Comparison of ENCODE assay signal across 23 cellular contexts in the genomic region with DNA sequence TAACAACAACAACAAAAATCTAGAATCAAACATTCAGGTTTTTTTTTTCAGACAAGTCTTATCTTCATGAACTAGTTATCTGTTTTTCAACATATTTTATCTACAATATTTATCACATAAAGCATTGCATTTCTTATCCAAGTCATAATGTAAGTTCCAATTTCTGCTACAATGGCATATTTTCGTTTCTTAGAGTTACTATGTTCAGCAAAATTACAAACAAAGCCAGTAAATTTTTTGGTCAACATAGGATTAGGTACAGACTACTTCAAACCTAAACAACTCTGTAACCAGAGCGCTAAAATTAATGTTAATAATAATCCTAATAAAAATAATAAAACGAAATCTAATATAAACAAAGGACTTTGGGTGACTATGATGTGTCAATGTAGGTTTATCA.
DNase-seq lines count a peak whose midpoint lies in the region; ATAC-seq, FAIRE-seq and TF ChIP-seq lines count a peak whose summit lies in the region.
"Had no signal": no experiment of that assay in that cellular context is flagged by ENCODE, and none has a peak within 500 bp of the region (broad histone marks: within the 10 kb centered on the region; RNA-seq: fewer than 3 reads in every experiment).

No MANE protein-coding gene starts in this region.

- no peak overlapping the region for H3K27ac ChIP-seq in A549
- H3K27ac ChIP-seq in HCT116 (ENCODE audit: low read depth, low read length) = no peak overlapping the region
- no peak overlapping the region for H3K27ac ChIP-seq in K562 (ENCODE audit: extremely low read depth, low read depth, low read length)
- H3K27ac ChIP-seq: BLaER1 treated with 17β-estradiol and CSF1 and Interleukin-3, amounts not matched to agents 10 nM and 100 nM; C4-2B had no signal

- no TSS peak for BruUV-seq in HCT116 (replicated peaks; lab: Mats Ljungman, UMichigan)
- BruUV-seq in K562 (replicated peaks; lab: Mats Ljungman, UMichigan) = no TSS peak

- in situ Hi-C loops in K562 (cut with MboI) = no loop called here

- H3K27me3 ChIP-seq in HCT116 (ENCODE audit: insufficient read depth, low read length) (no peaks in the 10 kb centered on the region), K562 (ENCODE audit: control insufficient read depth in 2 of 2, insufficient read depth in 2 of 2, low read length in 2 of 2) (no peaks in the 10 kb centered on the region)
- H3K27me3 ChIP-seq: BLaER1 treated with 17β-estradiol and CSF1 and Interleukin-3, amounts not matched to agents 10 nM and 100 nM had no signal

- TF ChIP-seq POLR2A in A549 (IDR thresholded peaks at IDR 0.05; ENCODE audit: low read length) (no peak), HCT116 (IDR thresholded peaks at IDR 0.05; ENCODE audit: borderline replicate concordance, extremely low read depth, insufficient read depth, insufficient read length) (no peak), K562 (conservative IDR thresholded peaks at IDR 0.05) (no peak)

- no peak for ATAC-seq in A549
- no peak for ATAC-seq in HCT116
- no peak for ATAC-seq in K562
- ATAC-seq: CD8-positive, alpha-beta T cell; GM12878 had no signal

- CTCF ChIA-PET in A549 (lab: Yijun Ruan, JAX) (no interaction called here), HCT116 (lab: Charles Lee) (no interaction called here), K562 (lab: Yijun Ruan, JAX; ENCODE audit: low intra/inter-chr PET ratio) (interaction anchor here (0.6 kb wide), 1 partner anchor 149 kb away, joined by 3 read pairs; no protein-coding TSS in a partner anchor)

- H3K79me2 ChIP-seq in HCT116 (ENCODE audit: insufficient read depth, low read length) (no peaks in the 10 kb centered on the region), K562 (ENCODE audit: control insufficient read depth, insufficient read depth, low read length) (no peaks in the 10 kb centered on the region)

- TF ChIP-seq EP300 in A549 (IDR thresholded peaks at IDR 0.05) (no peak), K562 (IDR thresholded peaks at IDR 0.05; ENCODE audit: low read length) (no peak)

- H3K9me1 ChIP-seq in K562 (ENCODE audit: control insufficient read depth, insufficient read depth, low read length) = no peaks in the 10 kb centered on the region

- RAD21 ChIA-PET in HCT116 (lab: Charles Lee; ENCODE audit: low non-redundant PET in 1 of 2, low total read pairs in 2 of 2, uncharacterized antibody in 2 of 2, unreplicated experiment in 2 of 2) = no interaction called here

- H3K4me1 ChIP-seq in A549 (no peaks in the 10 kb centered on the region), HCT116 (ENCODE audit: control insufficient read depth in 1 of 2, insufficient read depth in 2 of 2, low read length in 2 of 2) (0 out of 4 replicates have a peak, but pooled peaks cover 0 to 5% of the 10 kb centered on the region in 2 experiments), K562 (replicated peaks in 1 of 2; ENCODE audit: control insufficient read depth in 2 of 2, insufficient read depth in 2 of 2, low read length in 2 of 2) (no peaks in the 10 kb centered on the region)
- H3K4me1 ChIP-seq: BLaER1 treated with 17β-estradiol and CSF1 and Interleukin-3, amounts not matched to agents 10 nM and 100 nM; Caco-2 had no signal

- POLR2A ChIA-PET in A549 (lab: Yijun Ruan, JAX) = no interaction called here
- POLR2A ChIA-PET in HCT116 (lab: Charles Lee) = no interaction called here
- POLR2A ChIA-PET in K562 (lab: Yijun Ruan, JAX) = no interaction called here

- H3K9ac ChIP-seq in HCT116 (ENCODE audit: low read length) (no peak overlapping the region), K562 (ENCODE audit: insufficient read depth in 1 of 2, low read depth in 2 of 2, low read length in 2 of 2) (no peak overlapping the region)
- H3K9ac ChIP-seq: BLaER1 treated with 17β-estradiol and CSF1 and Interleukin-3, amounts not matched to agents 10 nM and 100 nM had no signal

- H3K9me2 ChIP-seq in HCT116 (ENCODE audit: insufficient read depth) = no peaks in the 10 kb centered on the region

- peak overlapping the region; percentile 15 for H2AFZ ChIP-seq in HCT116 (ENCODE audit: low read depth, low read length, poor library complexity, severe bottlenecking)
- no peak overlapping the region for H2AFZ ChIP-seq in K562 (ENCODE audit: low read depth, low read length)

- no peaks in the 10 kb centered on the region for H4K20me1 ChIP-seq in HCT116 (ENCODE audit: insufficient read depth)
- no peaks in the 10 kb centered on the region for H4K20me1 ChIP-seq in K562 (replicated peaks; ENCODE audit: control insufficient read depth, insufficient read depth, low read length)
- H4K20me1 ChIP-seq: BLaER1 treated with 17β-estradiol and CSF1 and Interleukin-3, amounts not matched to agents 10 nM and 100 nM had no signal

- no peak for TF ChIP-seq RAD21 in A549 (conservative IDR thresholded peaks at IDR 0.05 in 1 of 2, IDR thresholded peaks at IDR 0.05 in 1 of 2)
- TF ChIP-seq RAD21 in HCT116 (IDR thresholded peaks at IDR 0.05; ENCODE audit: low read depth) = no peak
- TF ChIP-seq RAD21 in K562 (CRISPR knock-in tag; conservative IDR thresholded peaks at IDR 0.05 in 1 of 2, IDR thresholded peaks at IDR 0.05 in 1 of 2) = no peak

- no peak for TF ChIP-seq CTCF in A549 (IDR thresholded peaks at IDR 0.05)
- no peak for TF ChIP-seq CTCF in HCT116 (IDR thresholded peaks at IDR 0.05 in 2 of 3, conservative IDR thresholded peaks at IDR 0.05 in 1 of 3; ENCODE audit: borderline replicate concordance in 1 of 3, insufficient read depth in 1 of 3, low read depth in 2 of 3, low read length in 2 of 3)
- TF ChIP-seq CTCF in K562 (IDR thresholded peaks at IDR 0.05 in 2 of 3, conservative IDR thresholded peaks at IDR 0.05 in 1 of 3; ENCODE audit: insufficient read depth in 2 of 3, low read depth in 1 of 3, low read length in 3 of 3) = no peak

- DNase-seq in A549 (ENCODE audit: low read depth in 1 of 2, low spot score in 1 of 2) = no peak
- no peak for DNase-seq in HCT116 (ENCODE audit: low read depth, low spot score)
- DNase-seq in K562 (ENCODE audit: extremely low read depth in 1 of 4, low spot score in 3 of 4) = no peak
- DNase-seq in frontal cortex (ENCODE audit: low spot score in 2 of 2) = no peak
- no peak for DNase-seq in D341Med (ENCODE audit: low spot score)
- DNase-seq: 8988T; AML-193; Caco-2; Calu3; CD4-positive, alpha-beta T cell; CD8-positive, alpha-beta T cell; DMS 273 treated with DMSO at 0.1 percent for 48 hours; DMS153; DMS53; DMS79; DND-41; EL; GDM1 had no signal

- H3K36me3 ChIP-seq in HCT116 (ENCODE audit: control insufficient read depth in 1 of 2, insufficient read depth in 2 of 2, low read length in 2 of 2) (no peaks in the 10 kb centered on the region), K562 (ENCODE audit: control insufficient read depth, insufficient read depth, low read length) (no peaks in the 10 kb centered on the region)
- H3K36me3 ChIP-seq: BLaER1 treated with 17β-estradiol and CSF1 and Interleukin-3, amounts not matched to agents 10 nM and 100 nM had no signal

- H3K4me2 ChIP-seq in A549 = no peak overlapping the region
- no peak overlapping the region for H3K4me2 ChIP-seq in HCT116 (ENCODE audit: low read length)
- H3K4me2 ChIP-seq in K562 (ENCODE audit: insufficient read depth, low read length) = no peak overlapping the region
- H3K4me2 ChIP-seq: BLaER1 treated with 17β-estradiol and CSF1 and Interleukin-3, amounts not matched to agents 10 nM and 100 nM had no signal

- 0% methylated on average over 3 of the region's 3 CpGs for WGBS in A549 (ENCODE audit: missing lambda C conversion rate)
- 0% methylated on average over 3 of the region's 3 CpGs for WGBS in K562 (ENCODE audit: insufficient coverage, low coverage, missing lambda C conversion rate)

- FAIRE-seq in A549 (lab: Jason Lieb, UNC) (no peak), K562 (lab: Jason Lieb, UNC) (no peak), frontal cortex (lab: Jason Lieb, UNC) (no peak)
- FAIRE-seq: GM12878, GM12892, GM18507 had no signal

- intact Hi-C loops in HCT116 (cut with micrococcal nuclease) (no loop called here), K562 (cut with micrococcal nuclease) (no loop called here)

- H3K9me3 ChIP-seq in A549 (no peaks in the 10 kb centered on the region), HCT116 (ENCODE audit: control insufficient read depth in 1 of 2, insufficient read depth in 1 of 2, low read depth in 1 of 2, low read length in 2 of 2) (no peaks in the 10 kb centered on the region), K562 (replicated peaks; ENCODE audit: control insufficient read depth, insufficient read depth, low read depth, low read length) (peaks cover 2% of the 10 kb centered on the region; the same call in 1 of the 2 replicates)
- H3K9me3 ChIP-seq: BLaER1 treated with 17β-estradiol and CSF1 and Interleukin-3, amounts not matched to agents 10 nM and 100 nM; Caco-2 had no signal

- no peak overlapping the region for H3K4me3 ChIP-seq in A549
- H3K4me3 ChIP-seq in HCT116 (replicated peaks in 1 of 2; ENCODE audit: low read depth in 1 of 2, low read length in 2 of 2) = no peak overlapping the region
- H3K4me3 ChIP-seq in K562 = no peak overlapping the region
- H3K4me3 ChIP-seq: BLaER1 treated with 17β-estradiol and CSF1 and Interleukin-3, amounts not matched to agents 10 nM and 100 nM; GM12878 had no signal

TF ChIP-seq in A549, 52 proteins besides CTCF, POLR2A, EP300 and RAD21:
- TF ChIP-seq NR3C1 (IDR thresholded peaks at IDR 0.05) = no peak
- no peak for TF ChIP-seq CHD2 (IDR thresholded peaks at IDR 0.05; ENCODE audit: low read length, partially characterized antibody)
- peak; percentile 41 for TF ChIP-seq MAFK (IDR thresholded peaks at IDR 0.05; ENCODE audit: partially characterized antibody)
- TF ChIP-seq RCOR1 (IDR thresholded peaks at IDR 0.05; ENCODE audit: low read depth, low read length) = no peak
- TF ChIP-seq TP53 (CRISPR knock-in tag; IDR thresholded peaks at IDR 0.05) = no peak
- no peak for TF ChIP-seq JUNB (IDR thresholded peaks at IDR 0.05)

TF ChIP-seq in HCT116, 20 proteins besides CTCF, POLR2A, EP300 and RAD21 (continues in another document):
- TF ChIP-seq POLR2AphosphoS5 (IDR thresholded peaks at IDR 0.05; ENCODE audit: low read depth, low read length) (no peak), SRF (IDR thresholded peaks at IDR 0.05; ENCODE audit: low read depth) (no peak), FOSL1 (IDR thresholded peaks at IDR 0.05; ENCODE audit: low read depth) (no peak), CEBPB (IDR thresholded peaks at IDR 0.05; ENCODE audit: low read depth) (no peak)
- TF ChIP-seq, protein P1, sequence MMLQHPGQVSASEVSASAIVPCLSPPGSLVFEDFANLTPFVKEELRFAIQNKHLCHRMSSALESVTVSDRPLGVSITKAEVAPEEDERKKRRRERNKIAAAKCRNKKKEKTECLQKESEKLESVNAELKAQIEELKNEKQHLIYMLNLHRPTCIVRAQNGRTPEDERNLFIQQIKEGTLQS (IDR thresholded peaks at IDR 0.05) = no peak

TF ChIP-seq in K562, 482 proteins besides CTCF, POLR2A, EP300 and RAD21 (continues in another document):
- no peak for TF ChIP-seq NCOA1 (IDR thresholded peaks at IDR 0.05; ENCODE audit: low read depth)
- TF ChIP-seq ZNF143 (CRISPR knock-in tag; IDR thresholded peaks at IDR 0.05) = no peak
- TF ChIP-seq MAFK (IDR thresholded peaks at IDR 0.05; ENCODE audit: low read length) = 0 out of 2 replicates have a peak, but pooled peaks have one; percentile 18
- TF ChIP-seq ETV6 (IDR thresholded peaks at IDR 0.05; ENCODE audit: borderline replicate concordance in 1 of 2, low read depth in 2 of 2, low read length in 1 of 2) = no peak
- TF ChIP-seq ETV6 (CRISPR knock-in tag; IDR thresholded peaks at IDR 0.05; ENCODE audit: borderline replicate concordance) = no peak
